ENCODE assay signal across 1 cellular context in genomic region chr1:146376309-146376707, GRCh38.
TF ChIP-seq lines count a peak whose summit lies in the region.
"Not testable (repeated sequence)": the region's sequence is repeated elsewhere in the genome, so short reads cannot be mapped to it uniquely, and the experiment has no call there.

No MANE protein-coding gene starts in this region.

TF ChIP-seq in HepG2, 621 proteins besides CTCF, POLR2A, EP300 and RAD21 (continued from another document):
- TF ChIP-seq ZHX2 (IDR thresholded peaks at IDR 0.05; ENCODE audit: low read depth) = 0 out of 2 replicates have a peak, but pooled peaks have one; percentile 11
- TF ChIP-seq ZHX2 (CRISPR knock-in tag; IDR thresholded peaks at IDR 0.05; ENCODE audit: borderline replicate concordance) = not testable (repeated sequence)
- TF ChIP-seq SALL1 (CRISPR knock-in tag; IDR thresholded peaks at IDR 0.05) = peak; percentile 48
- TF ChIP-seq, protein P1, sequence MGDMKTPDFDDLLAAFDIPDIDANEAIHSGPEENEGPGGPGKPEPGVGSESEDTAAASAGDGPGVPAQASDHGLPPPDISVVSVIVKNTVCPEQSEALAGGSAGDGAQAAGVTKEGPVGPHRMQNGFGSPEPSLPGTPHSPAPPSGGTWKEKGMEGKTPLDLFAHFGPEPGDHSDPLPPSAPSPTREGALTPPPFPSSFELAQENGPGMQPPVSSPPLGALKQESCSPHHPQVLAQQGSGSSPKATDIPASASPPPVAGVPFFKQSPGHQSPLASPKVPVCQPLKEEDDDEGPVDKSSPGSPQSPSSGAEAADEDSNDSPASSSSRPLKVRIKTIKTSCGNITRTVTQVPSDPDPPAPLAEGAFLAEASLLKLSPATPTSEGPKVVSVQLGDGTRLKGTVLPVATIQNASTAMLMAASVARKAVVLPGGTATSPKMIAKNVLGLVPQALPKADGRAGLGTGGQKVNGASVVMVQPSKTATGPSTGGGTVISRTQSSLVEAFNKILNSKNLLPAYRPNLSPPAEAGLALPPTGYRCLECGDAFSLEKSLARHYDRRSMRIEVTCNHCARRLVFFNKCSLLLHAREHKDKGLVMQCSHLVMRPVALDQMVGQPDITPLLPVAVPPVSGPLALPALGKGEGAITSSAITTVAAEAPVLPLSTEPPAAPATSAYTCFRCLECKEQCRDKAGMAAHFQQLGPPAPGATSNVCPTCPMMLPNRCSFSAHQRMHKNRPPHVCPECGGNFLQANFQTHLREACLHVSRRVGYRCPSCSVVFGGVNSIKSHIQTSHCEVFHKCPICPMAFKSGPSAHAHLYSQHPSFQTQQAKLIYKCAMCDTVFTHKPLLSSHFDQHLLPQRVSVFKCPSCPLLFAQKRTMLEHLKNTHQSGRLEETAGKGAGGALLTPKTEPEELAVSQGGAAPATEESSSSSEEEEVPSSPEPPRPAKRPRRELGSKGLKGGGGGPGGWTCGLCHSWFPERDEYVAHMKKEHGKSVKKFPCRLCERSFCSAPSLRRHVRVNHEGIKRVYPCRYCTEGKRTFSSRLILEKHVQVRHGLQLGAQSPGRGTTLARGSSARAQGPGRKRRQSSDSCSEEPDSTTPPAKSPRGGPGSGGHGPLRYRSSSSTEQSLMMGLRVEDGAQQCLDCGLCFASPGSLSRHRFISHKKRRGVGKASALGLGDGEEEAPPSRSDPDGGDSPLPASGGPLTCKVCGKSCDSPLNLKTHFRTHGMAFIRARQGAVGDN (CRISPR knock-in tag; IDR thresholded peaks at IDR 0.05) = peak; percentile 77
- TF ChIP-seq TBX2 (CRISPR knock-in tag; IDR thresholded peaks at IDR 0.05; ENCODE audit: borderline replicate concordance) = 0 out of 2 replicates have a peak, but pooled peaks have one; percentile 8
- peak; percentile 36; the same call in 1 of the 2 replicates for TF ChIP-seq RBFOX2 (IDR thresholded peaks at IDR 0.05; ENCODE audit: low read depth, low read length)
- 0 out of 2 replicates have a peak, but pooled peaks have one; percentile 11 for TF ChIP-seq THAP11 (CRISPR knock-in tag; IDR thresholded peaks at IDR 0.05)
- TF ChIP-seq SAP130 (CRISPR knock-in tag; IDR thresholded peaks at IDR 0.05; ENCODE audit: low read depth) = 0 out of 2 replicates have a peak, but pooled peaks have one; percentile 20
- peak; percentile 55 for TF ChIP-seq SP2 (CRISPR knock-in tag; IDR thresholded peaks at IDR 0.05)
- peak; percentile 36; the same call in 1 of the 2 replicates for TF ChIP-seq MAX (IDR thresholded peaks at IDR 0.05)
- TF ChIP-seq CREB1 (IDR thresholded peaks at IDR 0.05) = peak; percentile 87
- peak; percentile 57 for TF ChIP-seq CREB1 (CRISPR knock-in tag; IDR thresholded peaks at IDR 0.05)
- TF ChIP-seq NFYB (CRISPR knock-in tag; IDR thresholded peaks at IDR 0.05) = peak; percentile 64
- TF ChIP-seq, protein P2, sequence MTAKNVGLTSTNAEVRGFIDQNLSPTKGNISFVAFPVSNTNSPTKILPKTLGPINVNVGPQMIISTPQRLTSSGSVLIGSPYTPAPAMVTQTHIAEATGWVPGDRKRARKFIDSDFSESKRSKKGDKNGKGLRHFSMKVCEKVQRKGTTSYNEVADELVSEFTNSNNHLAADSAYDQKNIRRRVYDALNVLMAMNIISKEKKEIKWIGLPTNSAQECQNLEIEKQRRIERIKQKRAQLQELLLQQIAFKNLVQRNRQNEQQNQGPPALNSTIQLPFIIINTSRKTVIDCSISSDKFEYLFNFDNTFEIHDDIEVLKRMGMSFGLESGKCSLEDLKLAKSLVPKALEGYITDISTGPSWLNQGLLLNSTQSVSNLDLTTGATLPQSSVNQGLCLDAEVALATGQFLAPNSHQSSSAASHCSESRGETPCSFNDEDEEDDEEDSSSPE (CRISPR knock-in tag; IDR thresholded peaks at IDR 0.05) = peak; percentile 77
- TF ChIP-seq ARID5B (CRISPR knock-in tag; IDR thresholded peaks at IDR 0.05) = 0 out of 2 replicates have a peak, but pooled peaks have one; percentile 4
- TF ChIP-seq PHF8 (CRISPR knock-in tag; IDR thresholded peaks at IDR 0.05) = 0 out of 2 replicates have a peak, but pooled peaks have one; percentile 16
- TF ChIP-seq ZFP37 (CRISPR knock-in tag; IDR thresholded peaks at IDR 0.05; ENCODE audit: borderline replicate concordance) = 0 out of 2 replicates have a peak, but pooled peaks have one; percentile 2
- peak; percentile 99; the same call in 1 of the 2 replicates for TF ChIP-seq SNAPC4 (CRISPR knock-in tag; IDR thresholded peaks at IDR 0.05)
- TF ChIP-seq KMT2A (CRISPR knock-in tag; IDR thresholded peaks at IDR 0.05) = peak; percentile 1; the same call in 1 of the 2 replicates
TF ChIP-seq in HepG2: peak in this region for 33; not testable (repeated sequence) for 588.
